35 cellular contexts compared by ENCODE assay signal in genomic region chr10:52532650-52533290, GRCh38.
DNase-seq lines count a peak whose midpoint lies in the region; ATAC-seq, FAIRE-seq and TF ChIP-seq lines count a peak whose summit lies in the region.
"Had no signal": no experiment of that assay in that cellular context is flagged by ENCODE, and none has a peak within 500 bp of the region (broad histone marks: within the 10 kb centered on the region; RNA-seq: fewer than 3 reads in every experiment).

No MANE protein-coding gene starts in this region.

- dilution Hi-C loops in mammary epithelial cell (cut with HindIII; ENCODE audit: low sequenced_read_pairs) = no loop called here

- no peak overlapping the region for H3K4me2 ChIP-seq in mammary epithelial cell (ENCODE audit: insufficient read depth, low read depth, low read length)
- H3K4me2 ChIP-seq in HepG2 (ENCODE audit: low read depth, low read length) = no peak overlapping the region
- H3K4me2 ChIP-seq in K562 (ENCODE audit: insufficient read depth, low read length) = no peak overlapping the region
- H3K4me2 ChIP-seq: A549; BLaER1; BLaER1 treated with 17β-estradiol and CSF1 and Interleukin-3, amounts not matched to agents 10 nM and 100 nM had no signal

- peaks cover 8% of the 10 kb centered on the region for H3K9me3 Mint-ChIP-seq in MCF 10A (ENCODE audit: unreplicated experiment)

- H3K27me3 ChIP-seq in mammary epithelial cell (ENCODE audit: insufficient read depth, low read length) = no peaks in the 10 kb centered on the region
- no peaks in the 10 kb centered on the region for H3K27me3 ChIP-seq in HepG2 (ENCODE audit: control insufficient read depth in 1 of 2, insufficient read depth in 2 of 2, low read length in 2 of 2)
- no peaks in the 10 kb centered on the region for H3K27me3 ChIP-seq in right lobe of liver
- H3K27me3 ChIP-seq in K562 (ENCODE audit: control insufficient read depth in 2 of 2, insufficient read depth in 2 of 2, low read length in 2 of 2) = no peaks in the 10 kb centered on the region
- H3K27me3 ChIP-seq: BE2C; BLaER1; BLaER1 treated with 17β-estradiol and CSF1 and Interleukin-3, amounts not matched to agents 10 nM and 100 nM had no signal

- no peaks in the 10 kb centered on the region for H3K9me1 ChIP-seq in K562 (ENCODE audit: control insufficient read depth, insufficient read depth, low read length)

- TF ChIP-seq EP300 in HepG2 (IDR thresholded peaks at IDR 0.05; ENCODE audit: low read depth in 2 of 2, low read length in 2 of 2) (no peak), HepG2 (CRISPR knock-in tag; IDR thresholded peaks at IDR 0.05; ENCODE audit: borderline replicate concordance) (no peak), K562 (IDR thresholded peaks at IDR 0.05; ENCODE audit: low read length) (no peak)

- no peaks in the 10 kb centered on the region for H3K4me1 ChIP-seq in mammary epithelial cell (ENCODE audit: insufficient read depth, low read length)
- H3K4me1 ChIP-seq in HepG2 (ENCODE audit: insufficient read depth, low read length) = no peaks in the 10 kb centered on the region
- H3K4me1 ChIP-seq in right lobe of liver = no peaks in the 10 kb centered on the region
- no peaks in the 10 kb centered on the region for H3K4me1 ChIP-seq in K562 (replicated peaks in 1 of 2; ENCODE audit: control insufficient read depth in 2 of 2, insufficient read depth in 2 of 2, low read length in 2 of 2)
- H3K4me1 ChIP-seq: A549; BLaER1; BLaER1 treated with 17β-estradiol and CSF1 and Interleukin-3, amounts not matched to agents 10 nM and 100 nM; Caco-2 had no signal

- BruUV-seq in MCF 10A (replicated peaks; lab: Mats Ljungman, UMichigan) = no TSS peak
- BruUV-seq in mammary epithelial cell (replicated peaks; lab: Mats Ljungman, UMichigan) = no TSS peak
- BruUV-seq in HepG2 (replicated peaks; lab: Mats Ljungman, UMichigan) = no TSS peak
- BruUV-seq in K562 (replicated peaks; lab: Mats Ljungman, UMichigan) = no TSS peak

- POLR2A ChIA-PET in MCF 10A (lab: Yijun Ruan, JAX) = no interaction called here
- POLR2A ChIA-PET in HepG2 (lab: Yijun Ruan, JAX) = no interaction called here
- POLR2A ChIA-PET in K562 (lab: Yijun Ruan, JAX) = no interaction called here

- H4K20me1 ChIP-seq in mammary epithelial cell (ENCODE audit: insufficient read depth, low read length) = no peaks in the 10 kb centered on the region
- H4K20me1 ChIP-seq in HepG2 (ENCODE audit: insufficient read depth, low read length) = no peaks in the 10 kb centered on the region
- no peaks in the 10 kb centered on the region for H4K20me1 ChIP-seq in K562 (replicated peaks; ENCODE audit: control insufficient read depth, insufficient read depth, low read length)
- H4K20me1 ChIP-seq: BLaER1; BLaER1 treated with 17β-estradiol and CSF1 and Interleukin-3, amounts not matched to agents 10 nM and 100 nM had no signal

- H3K36me3 Mint-ChIP-seq in MCF 10A (ENCODE audit: insufficient read depth, unreplicated experiment) = no peaks in the 10 kb centered on the region
- H3K36me3 Mint-ChIP-seq: CD14-positive monocyte; CD4-positive, alpha-beta memory T cell; CD4-positive, CD25-positive, alpha-beta regulatory T cell; CD8-positive, alpha-beta memory T cell; CD8-positive, alpha-beta T cell had no signal

- no peak overlapping the region for H3K4me3 Mint-ChIP-seq in MCF 10A (ENCODE audit: unreplicated experiment)
- H3K4me3 Mint-ChIP-seq: B cell; CD14-positive monocyte; CD4-positive, alpha-beta memory T cell; CD4-positive, alpha-beta T cell; CD4-positive, CD25-positive, alpha-beta regulatory T cell; CD8-positive, alpha-beta memory T cell; CD8-positive, alpha-beta T cell had no signal

- TF ChIP-seq POLR2A in HepG2 (IDR thresholded peaks at IDR 0.05; ENCODE audit: insufficient read depth in 1 of 2, low read depth in 2 of 2, low read length in 2 of 2) (no peak), right lobe of liver (IDR thresholded peaks at IDR 0.05) (no peak), K562 (conservative IDR thresholded peaks at IDR 0.05) (no peak)

- peak overlapping the region; percentile 27 for H3K27ac Mint-ChIP-seq in MCF 10A (ENCODE audit: low read depth, unreplicated experiment)
- H3K27ac Mint-ChIP-seq: B cell; CD14-positive monocyte; CD4-positive, alpha-beta memory T cell; CD4-positive, alpha-beta T cell; CD8-positive, alpha-beta memory T cell; CD8-positive, alpha-beta T cell had no signal

- intact Hi-C loops in MCF 10A (cut with micrococcal nuclease) = no loop called here
- intact Hi-C loops in mammary epithelial cell (cut with micrococcal nuclease) = no loop called here
- intact Hi-C loops in HepG2 (cut with micrococcal nuclease; ENCODE audit: unreplicated experiment) = no loop called here
- intact Hi-C loops in right lobe of liver (cut with DNase I) = no loop called here
- intact Hi-C loops in K562 (cut with micrococcal nuclease) = no loop called here

- no peaks in the 10 kb centered on the region for H3K79me2 ChIP-seq in mammary epithelial cell (ENCODE audit: insufficient read depth, low read length)
- no peaks in the 10 kb centered on the region for H3K79me2 ChIP-seq in HepG2 (ENCODE audit: insufficient read depth, low read length)
- no peaks in the 10 kb centered on the region for H3K79me2 ChIP-seq in K562 (ENCODE audit: control insufficient read depth, insufficient read depth, low read length)

- in situ Hi-C loops in mammary epithelial cell (cut with MboI; ENCODE audit: low sequenced_read_pairs in 2 of 2) = no loop called here
- in situ Hi-C loops in HepG2 (cut with HindIII; ENCODE audit: extremely low pct_ligation_motif_present, low pct_unique_long_range_greater_than_20kb) = no loop called here
- in situ Hi-C loops in K562 (cut with MboI) = no loop called here

- no peak for DNase-seq in MCF 10A (ENCODE audit: unreplicated experiment)
- DNase-seq in mammary epithelial cell = no peak
- DNase-seq in HepG2 (ENCODE audit: low spot score) = no peak
- no peak for DNase-seq in right lobe of liver
- no peak for DNase-seq in K562 (ENCODE audit: extremely low read depth in 1 of 4, low spot score in 3 of 4)
- no peak for DNase-seq in ureter (ENCODE audit: low spot score)
- DNase-seq: 8988T; ACHN; AML-193; BE2C; C1 segment of cervical spinal cord; Caco-2; Calu3; CD4-positive, alpha-beta memory T cell; CD4-positive, alpha-beta T cell; CD4-positive, CD25-positive, alpha-beta regulatory T cell; CD8-positive, alpha-beta memory T cell; CD8-positive, alpha-beta T cell; COR-L47; DMS 273 treated with DMSO at 0.1 percent for 48 hours; DMS153; DMS53; DMS79; DMS79 treated with DMSO at 0.1 percent for 48 hours; DND-41; EL had no signal

- no peaks in the 10 kb centered on the region for H3K27me3 Mint-ChIP-seq in MCF 10A (ENCODE audit: insufficient read depth, unreplicated experiment)
- H3K27me3 Mint-ChIP-seq: B cell; CD4-positive, alpha-beta memory T cell; CD4-positive, alpha-beta T cell; CD4-positive, CD25-positive, alpha-beta regulatory T cell; CD8-positive, alpha-beta memory T cell had no signal

- H3K9me3 ChIP-seq in mammary epithelial cell (replicated peaks; ENCODE audit: insufficient read depth, low read length) (no peaks in the 10 kb centered on the region), HepG2 (ENCODE audit: low read length) (no peaks in the 10 kb centered on the region), right lobe of liver (no peaks in the 10 kb centered on the region), K562 (replicated peaks; ENCODE audit: control insufficient read depth, insufficient read depth, low read depth, low read length) (no peaks in the 10 kb centered on the region)
- H3K9me3 ChIP-seq: BE2C, BLaER1 had no signal

- FAIRE-seq in HepG2 (lab: Jason Lieb, UNC) (no peak), K562 (lab: Jason Lieb, UNC) (no peak)
- FAIRE-seq: A204.1, A549, D721Med had no signal

- TF ChIP-seq CTCF in MCF 10A (IDR thresholded peaks at IDR 0.05; ENCODE audit: unreplicated experiment) = no peak
- no peak for TF ChIP-seq CTCF in mammary epithelial cell (conservative IDR thresholded peaks at IDR 0.05 in 1 of 2, IDR thresholded peaks at IDR 0.05 in 1 of 2; ENCODE audit: extremely low read depth in 1 of 2, insufficient read depth in 1 of 2, low read depth in 1 of 2, low read length in 2 of 2)
- TF ChIP-seq CTCF in HepG2 (CRISPR knock-in tag; IDR thresholded peaks at IDR 0.05) = no peak
- no peak for TF ChIP-seq CTCF in right lobe of liver (IDR thresholded peaks at IDR 0.05)
- no peak for TF ChIP-seq CTCF in K562 (IDR thresholded peaks at IDR 0.05 in 2 of 3, conservative IDR thresholded peaks at IDR 0.05 in 1 of 3; ENCODE audit: insufficient read depth in 2 of 3, low read depth in 1 of 3, low read length in 3 of 3)

- H3K9ac ChIP-seq in mammary epithelial cell (ENCODE audit: insufficient read depth, low read length) (no peak overlapping the region), HepG2 (ENCODE audit: insufficient read depth, low read depth, low read length) (no peak overlapping the region), K562 (ENCODE audit: insufficient read depth in 1 of 2, low read depth in 2 of 2, low read length in 2 of 2) (no peak overlapping the region)
- H3K9ac ChIP-seq: BLaER1; BLaER1 treated with 17β-estradiol and CSF1 and Interleukin-3, amounts not matched to agents 10 nM and 100 nM had no signal

- CTCF ChIA-PET in MCF 10A (lab: Yijun Ruan, JAX) (no interaction called here), mammary epithelial cell (lab: Charles Lee; ENCODE audit: low non-redundant PET) (no interaction called here), HepG2 (lab: Yijun Ruan, JAX; ENCODE audit: low intra/inter-chr PET ratio, low total read pairs) (no interaction called here), K562 (lab: Yijun Ruan, JAX; ENCODE audit: low intra/inter-chr PET ratio) (no interaction called here)

- no peak for TF ChIP-seq RAD21 in HepG2 (CRISPR knock-in tag; IDR thresholded peaks at IDR 0.05)
- TF ChIP-seq RAD21 in K562 (CRISPR knock-in tag; conservative IDR thresholded peaks at IDR 0.05 in 1 of 2, IDR thresholded peaks at IDR 0.05 in 1 of 2) = no peak

- H3K4me1 Mint-ChIP-seq in MCF 10A (ENCODE audit: insufficient read depth, unreplicated experiment) = peaks cover 17% of the 10 kb centered on the region
- H3K4me1 Mint-ChIP-seq: B cell; CD14-positive monocyte; CD4-positive, alpha-beta memory T cell; CD8-positive, alpha-beta memory T cell had no signal

- ATAC-seq in HepG2 = no peak
- ATAC-seq in right lobe of liver = no peak
- no peak for ATAC-seq in K562
- ATAC-seq: A549; CD8-positive, alpha-beta T cell had no signal

- H3K27ac ChIP-seq in mammary epithelial cell (ENCODE audit: insufficient read depth, low read depth, low read length) (no peak overlapping the region), HepG2 (ENCODE audit: extremely low read length, insufficient read depth, low read length) (no peak overlapping the region), right lobe of liver (no peak overlapping the region), K562 (ENCODE audit: extremely low read depth, low read depth, low read length) (no peak overlapping the region)
- H3K27ac ChIP-seq: 22Rv1; A549; BLaER1; BLaER1 treated with 17β-estradiol and CSF1 and Interleukin-3, amounts not matched to agents 10 nM and 100 nM; C4-2B had no signal

- no peak overlapping the region for H3K4me3 ChIP-seq in mammary epithelial cell (replicated peaks in 1 of 3; ENCODE audit: insufficient read depth in 1 of 3, low read depth in 2 of 3, low read length in 3 of 3)
- no peak overlapping the region for H3K4me3 ChIP-seq in HepG2 (replicated peaks in 1 of 3; ENCODE audit: insufficient read depth in 1 of 3, low read depth in 2 of 3, low read length in 3 of 3)
- H3K4me3 ChIP-seq in right lobe of liver = no peak overlapping the region
- H3K4me3 ChIP-seq in K562 = no peak overlapping the region
- H3K4me3 ChIP-seq: A549; BLaER1; BLaER1 treated with 17β-estradiol and CSF1 and Interleukin-3, amounts not matched to agents 10 nM and 100 nM had no signal

- H2AFZ ChIP-seq in mammary epithelial cell (ENCODE audit: low read depth, low read length) = no peak overlapping the region
- no peak overlapping the region for H2AFZ ChIP-seq in HepG2 (ENCODE audit: low read length)
- H2AFZ ChIP-seq in K562 (ENCODE audit: low read depth, low read length) = no peak overlapping the region

- H3K36me3 ChIP-seq in mammary epithelial cell (ENCODE audit: insufficient read depth, low read length) = no peaks in the 10 kb centered on the region
- no peaks in the 10 kb centered on the region for H3K36me3 ChIP-seq in HepG2 (replicated peaks in 1 of 2; ENCODE audit: control insufficient read depth in 1 of 2, insufficient read depth in 2 of 2, low read length in 2 of 2)
- H3K36me3 ChIP-seq in right lobe of liver = no peaks in the 10 kb centered on the region
- H3K36me3 ChIP-seq in K562 (ENCODE audit: control insufficient read depth, insufficient read depth, low read length) = no peaks in the 10 kb centered on the region
- H3K36me3 ChIP-seq: BE2C; BLaER1; BLaER1 treated with 17β-estradiol and CSF1 and Interleukin-3, amounts not matched to agents 10 nM and 100 nM had no signal
